Comparison of ENCODE assay signal across 7 cellular contexts in genomic region chr2:197269173-197269572, GRCh38. TPM values are rescaled to one million over a fixed set of nuclear protein-coding genes. Genes with fewer than 3 reads are reported as not detected.
A peak's percentile ranks its signal among the peaks of the same experiment; 100 is the strongest.
DNase-seq lines count a peak whose midpoint lies in the region; ATAC-seq, FAIRE-seq and TF ChIP-seq lines count a peak whose summit lies in the region.

No MANE protein-coding gene starts in this region.

- no peaks in the 10 kb centered on the region for H3K27me3 ChIP-seq in mesendoderm (ENCODE audit: insufficient read depth, low read length, poor library complexity)

- H2BK5ac ChIP-seq in mesendoderm (ENCODE audit: low read length): no peak overlapping the region

- H3K4me3 ChIP-seq in mesendoderm (ENCODE audit: low read length): no peak overlapping the region

- H3K23ac ChIP-seq in mesendoderm (ENCODE audit: low read length): no peak overlapping the region

- H3K4me2 ChIP-seq in mesendoderm (ENCODE audit: low read length): no peak overlapping the region

- H3K9ac ChIP-seq in mesendoderm (ENCODE audit: low read length): no peak overlapping the region

- no peaks in the 10 kb centered on the region for H3K36me3 ChIP-seq in mesendoderm (ENCODE audit: control insufficient read depth, insufficient read depth, low read length)

- no peaks in the 10 kb centered on the region for H3K79me1 ChIP-seq in mesendoderm (ENCODE audit: low read length)

- DNase-seq in GM12892 (ENCODE audit: insufficient read length): no peak
- DNase-seq in NCI-H524 treated with DMSO at 0.1 percent for 48 hours (lab: John Stamatoyannopoulos, UW): peak; percentile 2
- peak; percentile 56 for DNase-seq in mesendoderm
- no peak for DNase-seq in HK-2 (ENCODE audit: unreplicated experiment)
- no peak for DNase-seq in OCI-M2 (lab: John Stamatoyannopoulos, UW; ENCODE audit: unreplicated experiment)
- no peak for DNase-seq in MV-4-11 (lab: John Stamatoyannopoulos, UW)

- no peak overlapping the region for H3K27ac ChIP-seq in mesendoderm (ENCODE audit: low read depth, low read length)

- H3K79me2 ChIP-seq in mesendoderm (ENCODE audit: control insufficient read depth, insufficient read depth, low read length): no peaks in the 10 kb centered on the region

- H2AK5ac ChIP-seq in mesendoderm (ENCODE audit: low read length): no peak overlapping the region

- no peak overlapping the region for H2BK120ac ChIP-seq in mesendoderm (ENCODE audit: low read depth, low read length)

- WGBS in mesendoderm (ENCODE audit: extremely low coverage, insufficient coverage, low lambda C conversion rate): no CpG with 5 or more reads among the region's 4 CpGs

- TF ChIP-seq POLR2A in GM12892 (IDR thresholded peaks at IDR 0.05; ENCODE audit: low read depth, low read length): no peak

- peak; percentile 56 for FAIRE-seq in GM12892 (lab: Jason Lieb, UNC)

- H2BK15ac ChIP-seq in mesendoderm (replicated peaks; ENCODE audit: low read depth): no peak overlapping the region

- H4K5ac ChIP-seq in mesendoderm (ENCODE audit: low read length): no peak overlapping the region

- no peak overlapping the region for H3K4ac ChIP-seq in mesendoderm (ENCODE audit: low read depth, low read length)

- peak; percentile 70 for ATAC-seq in GM19395 (IDR thresholded peaks at IDR 0.05; ENCODE audit: unreplicated experiment)

- H3K18ac ChIP-seq in mesendoderm (ENCODE audit: low read length): no peak overlapping the region

- H3K56ac ChIP-seq in mesendoderm (ENCODE audit: low read length): no peak overlapping the region

- no peaks in the 10 kb centered on the region for H3K4me1 ChIP-seq in mesendoderm (ENCODE audit: control insufficient read depth, low read depth, low read length)

- no peak overlapping the region for H4K8ac ChIP-seq in mesendoderm (ENCODE audit: low read depth, low read length)

RNA-seq across cellular contexts. Expression of gene ANKRD44, which starts 41.4 kb away (rescaled TPM):
- polyA plus RNA-seq in GM12892 (2012; ENCODE audit: missing spikeins): 32.8 TPM
- polyA plus RNA-seq in mesendoderm (2013, experiment 1 of 2): 0.53 TPM
- 1.1 TPM for polyA plus RNA-seq in mesendoderm (2013, experiment 2 of 2)

Comparison
In these comparisons a context has a peak if more than half of its experiments do, and no peak if none do; other contexts are left out.
1. DNase-seq: peak in NCI-H524 treated with DMSO at 0.1 percent for 48 hours (single experiment) and mesendoderm (single experiment); none in GM12892 (single experiment), HK-2 (single experiment), OCI-M2 (single experiment) and MV-4-11 (single experiment).